In genomic region chr6:22024004-22024403, GRCh38 we compare ENCODE assay signal across 21 cellular contexts.
DNase-seq lines count a peak whose midpoint lies in the region; ATAC-seq, FAIRE-seq and TF ChIP-seq lines count a peak whose summit lies in the region.
"Had no signal": no experiment of that assay in that cellular context is flagged by ENCODE, and none has a peak within 500 bp of the region (broad histone marks: within the 10 kb centered on the region; RNA-seq: fewer than 3 reads in every experiment).

No MANE protein-coding gene starts in this region.

- H3K4me2 ChIP-seq in SK-N-SH = no peak overlapping the region
- peak overlapping the region; percentile 53 for H3K4me2 ChIP-seq in smooth muscle cell

- H3K27ac ChIP-seq in SK-N-SH (ENCODE audit: low read depth in 2 of 2, low read length in 1 of 2) (peak overlapping the region in 1 of 2 experiments; percentile 43; a peak in 2 of 4 replicates), smooth muscle cell (ENCODE audit: low read depth) (peak overlapping the region; percentile 41)

- H3K36me3 ChIP-seq in SK-N-SH (replicated peaks in 1 of 2; ENCODE audit: control insufficient read depth in 1 of 2, insufficient read depth in 2 of 2, low read length in 1 of 2) = peaks cover 0 to 12% of the 10 kb centered on the region in 2 experiments
- H3K36me3 ChIP-seq in smooth muscle cell (ENCODE audit: low read depth) = no peaks in the 10 kb centered on the region

- H3K9me2 ChIP-seq in SK-N-SH = no peaks in the 10 kb centered on the region

- WGBS in SK-N-SH (ENCODE audit: low lambda C conversion rate) = 65% methylated on average over 5 of the region's 5 CpGs
- WGBS in smooth muscle cell (ENCODE audit: low lambda C conversion rate) = 21% methylated on average over 5 of the region's 5 CpGs

- H3K4me1 ChIP-seq in SK-N-SH (ENCODE audit: control insufficient read depth in 1 of 2, insufficient read depth in 2 of 2, low read depth in 1 of 2, low read length in 1 of 2) = peaks cover 8 to 15% of the 10 kb centered on the region in 2 experiments
- H3K4me1 ChIP-seq in smooth muscle cell (ENCODE audit: low read depth) = peaks cover 25% of the 10 kb centered on the region

- TF ChIP-seq CTCF in SK-N-SH (IDR thresholded peaks at IDR 0.05) = no peak
- TF ChIP-seq CTCF in smooth muscle cell (IDR thresholded peaks at IDR 0.05; ENCODE audit: borderline replicate concordance, insufficient read depth, poor library complexity, severe bottlenecking) = no peak

- no peak for ATAC-seq in SK-N-SH treated with all-trans-retinoic acid at 6 μM for 48 hours
- no peak for ATAC-seq in HG03571 (IDR thresholded peaks at IDR 0.05; ENCODE audit: unreplicated experiment)
- ATAC-seq: activated CD8-positive, alpha-beta T cell treated with anti-CD3 and anti-CD28 coated beads for 36 hours; left lobe of liver had no signal

- H2AFZ ChIP-seq in SK-N-SH (ENCODE audit: low read depth) (no peak overlapping the region), smooth muscle cell (ENCODE audit: low read depth) (peak overlapping the region; percentile 9)

- H3F3A ChIP-seq in SK-N-SH (replicated peaks; ENCODE audit: insufficient read depth) (peaks cover 5% of the 10 kb centered on the region), smooth muscle cell (ENCODE audit: low read depth) (peaks cover 13% of the 10 kb centered on the region)

- TF ChIP-seq POLR2A in erythroblast (IDR thresholded peaks at IDR 0.05; ENCODE audit: low read length) = no peak

- no peak for TF ChIP-seq EP300 in SK-N-SH (IDR thresholded peaks at IDR 0.05; ENCODE audit: borderline replicate concordance in 1 of 2, low read depth in 1 of 2, low read length in 1 of 2)

- POLR2A ChIA-PET in SK-N-SH (lab: Yijun Ruan, JAX) = no interaction called here

- H3K4me3 ChIP-seq in SK-N-SH (ENCODE audit: low read depth in 2 of 2, low read length in 1 of 2) (no peak overlapping the region), smooth muscle cell (no peak overlapping the region)

- peak; percentile 24 for DNase-seq in SK-N-SH
- DNase-seq in OCI-M1 (lab: John Stamatoyannopoulos, UW) = peak; percentile 82
- DNase-seq in erythroblast (lab: John Stamatoyannopoulos, UW) = peak; percentile 27 to 72
- no peak for DNase-seq in smooth muscle cell (lab: John Stamatoyannopoulos, UW; ENCODE audit: unreplicated experiment)
- no peak for DNase-seq in RCC 7860 (ENCODE audit: low spot score)
- no peak for DNase-seq in occipital lobe (lab: John Stamatoyannopoulos, UW)
- DNase-seq: activated CD4-positive, CD25-positive, alpha-beta regulatory T cell; activated CD8-positive, alpha-beta T cell treated with anti-CD3 and anti-CD28 coated beads for 36 hours; activated naive CD4-positive, alpha-beta T cell treated with Interleukin-2 at 50 U/mL for 16 hours; activated T-cell treated with anti-CD3 and anti-CD28 coated beads, Interleukin-2, amount 50 U/mL, for 1 hour; amniotic stem cell; Calu3; KG1; NCI-H1694; NCI-H446 treated with DMSO at 0.1 percent for 48 hours; substantia nigra had no signal

- no peaks in the 10 kb centered on the region for H4K20me1 ChIP-seq in SK-N-SH (ENCODE audit: insufficient read depth)
- no peaks in the 10 kb centered on the region for H4K20me1 ChIP-seq in smooth muscle cell (ENCODE audit: low read depth)

- no peaks in the 10 kb centered on the region for H3K79me2 ChIP-seq in SK-N-SH (ENCODE audit: insufficient read depth)
- H3K79me2 ChIP-seq in smooth muscle cell (ENCODE audit: low read depth) = no peaks in the 10 kb centered on the region

- H3K9ac ChIP-seq in SK-N-SH (no peak overlapping the region), smooth muscle cell (ENCODE audit: low read depth) (no peak overlapping the region)

- H3K9me3 ChIP-seq in SK-N-SH = no peaks in the 10 kb centered on the region
- H3K9me3 ChIP-seq in smooth muscle cell (replicated peaks; ENCODE audit: low read depth) = no peaks in the 10 kb centered on the region

- CTCF ChIA-PET in SK-N-SH (lab: Yijun Ruan, JAX) = interaction anchor here (0.6 kb wide), 1 partner anchor 205 kb away, joined by 3 read pairs; no protein-coding TSS in a partner anchor

- no peak for FAIRE-seq in RCC 7860 (lab: Jason Lieb, UNC)
- FAIRE-seq: A204.1, GM18507 had no signal

- H3K27me3 ChIP-seq in SK-N-SH (ENCODE audit: insufficient read depth) (no peaks in the 10 kb centered on the region), smooth muscle cell (ENCODE audit: low read depth) (no peaks in the 10 kb centered on the region)

- 0 out of 2 replicates have a peak, but pooled peaks have one; percentile 6 for TF ChIP-seq RAD21 in SK-N-SH (IDR thresholded peaks at IDR 0.05; ENCODE audit: low read length)

TF ChIP-seq in SK-N-SH, 30 proteins besides CTCF, POLR2A, EP300 and RAD21:
- TF ChIP-seq FOSL2 (IDR thresholded peaks at IDR 0.05; ENCODE audit: borderline replicate concordance, low read depth) (no peak), RFX5 (IDR thresholded peaks at IDR 0.05; ENCODE audit: low read length) (no peak), TEAD4 (IDR thresholded peaks at IDR 0.05; ENCODE audit: borderline replicate concordance, insufficient read depth) (no peak), MXI1 (IDR thresholded peaks at IDR 0.05; ENCODE audit: low read depth, low read length) (peak; percentile 49; the same call in 1 of the 2 replicates)

TF ChIP-seq in SK-N-SH treated with all-trans-retinoic acid at 6 μM for 48 hours, 23 proteins besides CTCF, POLR2A, EP300 and RAD21 (continues in another document):
- TF ChIP-seq ZNF565 (CRISPR knock-in tag; conservative IDR thresholded peaks at IDR 0.05; ENCODE audit: low read depth) = no peak
- TF ChIP-seq OSR1 (CRISPR knock-in tag; IDR thresholded peaks at IDR 0.05) = no peak
- no peak for TF ChIP-seq CSDC2 (CRISPR knock-in tag; IDR thresholded peaks at IDR 0.05)
- TF ChIP-seq, protein P1, sequence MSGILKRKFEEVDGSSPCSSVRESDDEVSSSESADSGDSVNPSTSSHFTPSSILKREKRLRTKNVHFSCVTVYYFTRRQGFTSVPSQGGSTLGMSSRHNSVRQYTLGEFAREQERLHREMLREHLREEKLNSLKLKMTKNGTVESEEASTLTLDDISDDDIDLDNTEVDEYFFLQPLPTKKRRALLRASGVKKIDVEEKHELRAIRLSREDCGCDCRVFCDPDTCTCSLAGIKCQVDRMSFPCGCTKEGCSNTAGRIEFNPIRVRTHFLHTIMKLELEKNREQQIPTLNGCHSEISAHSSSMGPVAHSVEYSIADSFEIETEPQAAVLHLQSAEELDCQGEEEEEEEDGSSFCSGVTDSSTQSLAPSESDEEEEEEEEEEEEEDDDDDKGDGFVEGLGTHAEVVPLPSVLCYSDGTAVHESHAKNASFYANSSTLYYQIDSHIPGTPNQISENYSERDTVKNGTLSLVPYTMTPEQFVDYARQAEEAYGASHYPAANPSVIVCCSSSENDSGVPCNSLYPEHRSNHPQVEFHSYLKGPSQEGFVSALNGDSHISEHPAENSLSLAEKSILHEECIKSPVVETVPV (CRISPR knock-in tag; IDR thresholded peaks at IDR 0.05) = no peak
- TF ChIP-seq TCF4 (CRISPR knock-in tag; IDR thresholded peaks at IDR 0.05; ENCODE audit: borderline replicate concordance) = no peak
- TF ChIP-seq ZNF70 (CRISPR knock-in tag; IDR thresholded peaks at IDR 0.05) = no peak
- TF ChIP-seq, protein P2, sequence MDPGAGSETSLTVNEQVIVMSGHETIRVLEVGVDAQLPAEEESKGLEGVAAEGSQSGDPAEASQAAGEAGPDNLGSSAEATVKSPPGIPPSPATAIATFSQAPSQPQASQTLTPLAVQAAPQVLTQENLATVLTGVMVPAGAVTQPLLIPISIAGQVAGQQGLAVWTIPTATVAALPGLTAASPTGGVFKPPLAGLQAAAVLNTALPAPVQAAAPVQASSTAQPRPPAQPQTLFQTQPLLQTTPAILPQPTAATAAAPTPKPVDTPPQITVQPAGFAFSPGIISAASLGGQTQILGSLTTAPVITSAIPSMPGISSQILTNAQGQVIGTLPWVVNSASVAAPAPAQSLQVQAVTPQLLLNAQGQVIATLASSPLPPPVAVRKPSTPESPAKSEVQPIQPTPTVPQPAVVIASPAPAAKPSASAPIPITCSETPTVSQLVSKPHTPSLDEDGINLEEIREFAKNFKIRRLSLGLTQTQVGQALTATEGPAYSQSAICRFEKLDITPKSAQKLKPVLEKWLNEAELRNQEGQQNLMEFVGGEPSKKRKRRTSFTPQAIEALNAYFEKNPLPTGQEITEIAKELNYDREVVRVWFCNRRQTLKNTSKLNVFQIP (CRISPR knock-in tag; IDR thresholded peaks at IDR 0.05; ENCODE audit: borderline replicate concordance, low read depth) = no peak
- no peak for TF ChIP-seq ISL1 (CRISPR knock-in tag; IDR thresholded peaks at IDR 0.05)
- TF ChIP-seq BACH2 (CRISPR knock-in tag; IDR thresholded peaks at IDR 0.05; ENCODE audit: borderline replicate concordance) = no peak
- TF ChIP-seq SNAI2 (CRISPR knock-in tag; IDR thresholded peaks at IDR 0.05) = no peak
- no peak for TF ChIP-seq ZNF8 (CRISPR knock-in tag; IDR thresholded peaks at IDR 0.05)
- TF ChIP-seq ZFP3 (CRISPR knock-in tag; IDR thresholded peaks at IDR 0.05) = no peak
- no peak for TF ChIP-seq GLIS3 (CRISPR knock-in tag; IDR thresholded peaks at IDR 0.05)
- TF ChIP-seq, protein P3, sequence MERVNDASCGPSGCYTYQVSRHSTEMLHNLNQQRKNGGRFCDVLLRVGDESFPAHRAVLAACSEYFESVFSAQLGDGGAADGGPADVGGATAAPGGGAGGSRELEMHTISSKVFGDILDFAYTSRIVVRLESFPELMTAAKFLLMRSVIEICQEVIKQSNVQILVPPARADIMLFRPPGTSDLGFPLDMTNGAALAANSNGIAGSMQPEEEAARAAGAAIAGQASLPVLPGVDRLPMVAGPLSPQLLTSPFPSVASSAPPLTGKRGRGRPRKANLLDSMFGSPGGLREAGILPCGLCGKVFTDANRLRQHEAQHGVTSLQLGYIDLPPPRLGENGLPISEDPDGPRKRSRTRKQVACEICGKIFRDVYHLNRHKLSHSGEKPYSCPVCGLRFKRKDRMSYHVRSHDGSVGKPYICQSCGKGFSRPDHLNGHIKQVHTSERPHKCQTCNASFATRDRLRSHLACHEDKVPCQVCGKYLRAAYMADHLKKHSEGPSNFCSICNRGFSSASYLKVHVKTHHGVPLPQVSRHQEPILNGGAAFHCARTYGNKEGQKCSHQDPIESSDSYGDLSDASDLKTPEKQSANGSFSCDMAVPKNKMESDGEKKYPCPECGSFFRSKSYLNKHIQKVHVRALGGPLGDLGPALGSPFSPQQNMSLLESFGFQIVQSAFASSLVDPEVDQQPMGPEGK (CRISPR knock-in tag; IDR thresholded peaks at IDR 0.05; ENCODE audit: borderline replicate concordance) = no peak

Comparison
In these comparisons a context has a peak if more than half of its experiments do, and no peak if none do; other contexts are left out.
1. DNase-seq: peak in SK-N-SH (single experiment), OCI-M1 (single experiment) and erythroblast (2 of 2); none in smooth muscle cell (single experiment), RCC 7860 (single experiment) and occipital lobe (single experiment).